ENCODE assay signal across 17 cellular contexts in the genomic region with DNA sequence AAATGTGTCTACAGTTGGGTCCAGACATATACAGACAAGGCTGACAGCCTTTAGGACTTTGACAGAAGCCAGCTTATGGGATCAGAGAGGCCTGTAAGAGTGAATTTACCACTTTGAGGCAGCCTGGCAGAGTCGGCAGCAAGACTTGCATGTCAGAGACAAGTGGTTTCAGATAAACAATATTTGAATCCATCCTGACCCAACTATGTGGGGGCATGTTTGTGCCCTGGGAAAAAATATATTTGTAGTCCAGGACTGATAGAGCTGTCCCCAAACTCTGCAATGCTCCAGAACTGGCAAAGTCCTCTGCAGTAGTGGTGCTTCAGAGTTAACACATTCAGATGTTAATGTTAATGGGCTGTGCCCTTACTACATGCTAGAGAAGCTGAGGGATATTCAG.
"Had no signal": no experiment of that assay in that cellular context is flagged by ENCODE, and none has a peak within 500 bp of the region (broad histone marks: within the 10 kb centered on the region; RNA-seq: fewer than 3 reads in every experiment).

No MANE protein-coding gene starts in this region.

- ATAC-seq: Panc1 had no signal

- H3K9ac ChIP-seq: SK-N-SH had no signal

- DNase-seq: KBM-7, MV-4-11, NCI-H1048, NCI-H1105, NCI-H1417, NCI-H1436 treated with DMSO at 0.1 percent for 48 hours, NCI-H1694, NCI-H187 treated with DMSO at 0.1 percent for 48 hours, NCI-H2029 treated with DMSO at 0.1 percent for 48 hours, NCI-H2171 treated with DMSO at 0.1 percent for 48 hours, NCI-H510A, NCI-H524 treated with DMSO at 0.1 percent for 48 hours, NCI-H69, NCI-H774, SHP77, SK-N-SH had no signal

- H3K9me3 ChIP-seq: SK-N-SH had no signal
